In the genomic region with DNA sequence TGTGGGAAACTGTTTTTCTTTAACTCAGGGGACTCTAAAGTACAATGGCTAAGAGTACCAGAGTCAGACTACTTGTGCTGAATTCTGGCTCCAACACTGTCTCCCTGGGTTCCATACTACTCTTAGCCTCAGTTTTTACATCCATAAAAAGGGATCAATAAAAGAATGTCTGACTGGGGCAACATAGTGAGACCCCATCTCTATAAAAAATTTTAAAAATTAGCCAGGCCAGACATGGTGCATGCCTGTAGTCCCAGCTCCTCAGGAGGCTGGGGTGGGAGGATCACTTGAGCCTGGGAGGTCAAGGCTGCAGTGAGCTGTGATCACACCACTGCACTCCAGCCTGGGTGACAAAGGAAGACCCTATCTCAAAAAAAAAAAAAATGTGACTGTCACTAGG, we compare ENCODE assay signal across 4 cellular contexts.
A peak's percentile ranks its signal among the peaks of the same experiment; 100 is the strongest.
DNase-seq lines count a peak whose midpoint lies in the region; ATAC-seq, FAIRE-seq and TF ChIP-seq lines count a peak whose summit lies in the region.
"Not testable (repeated sequence)": the region's sequence is repeated elsewhere in the genome, so short reads cannot be mapped to it uniquely, and the experiment has no call there.

No MANE protein-coding gene starts in this region.

- CTCF ChIA-PET in HEK293 (lab: Yijun Ruan, JAX) = interaction anchor here (1.1 kb wide), 1 partner anchor 185 kb away, joined by 5 read pairs; no protein-coding TSS in a partner anchor
- CTCF ChIA-PET in K562 (lab: Yijun Ruan, JAX; ENCODE audit: low intra/inter-chr PET ratio) = not testable (repeated sequence)

- H3K79me2 ChIP-seq in DND-41 (ENCODE audit: insufficient read depth, low read length); K562 (ENCODE audit: control insufficient read depth, insufficient read depth, low read length): not testable (repeated sequence)

- 0 out of 2 replicates have a peak overlapping the region, but pooled peaks have one; percentile 55 for H3K4me2 ChIP-seq in DND-41 (ENCODE audit: insufficient read depth, low read length)
- not testable (repeated sequence) for H3K4me2 ChIP-seq in K562 (ENCODE audit: insufficient read depth, low read length)

- TF ChIP-seq POLR2A in K562 (conservative IDR thresholded peaks at IDR 0.05) = not testable (repeated sequence)

- 0 out of 2 replicates have a peak overlapping the region, but pooled peaks have one; percentile 20 for H3K27ac ChIP-seq in DND-41 (ENCODE audit: low read length)
- not testable (repeated sequence) for H3K27ac ChIP-seq in HEK293 (ENCODE audit: extremely low read depth, low read depth, low read length); K562 (ENCODE audit: extremely low read depth, low read depth, low read length); right atrium auricular region

- H3K9ac ChIP-seq in DND-41 (ENCODE audit: low read depth, low read length); K562 (ENCODE audit: insufficient read depth in 1 of 2, low read depth in 2 of 2, low read length in 2 of 2): not testable (repeated sequence)

- DNase-seq in DND-41; K562 (ENCODE audit: extremely low read depth in 1 of 4, low spot score in 3 of 4): not testable (repeated sequence)
- peak; percentile 9 for DNase-seq in right atrium auricular region (ENCODE audit: low spot score)

- intact Hi-C loops in K562 (cut with micrococcal nuclease) = not testable (repeated sequence)

- TF ChIP-seq CTCF in DND-41 (IDR thresholded peaks at IDR 0.05; ENCODE audit: borderline replicate concordance, extremely low read depth, low read length, poor library complexity, severe bottlenecking); HEK293 (tag by site-specific recombination; IDR thresholded peaks at IDR 0.05); K562 (IDR thresholded peaks at IDR 0.05 in 2 of 3, conservative IDR thresholded peaks at IDR 0.05 in 1 of 3; ENCODE audit: insufficient read depth in 2 of 3, low read depth in 1 of 3, low read length in 3 of 3); right atrium auricular region (IDR thresholded peaks at IDR 0.05): not testable (repeated sequence)

- H4K20me1 ChIP-seq in DND-41 (ENCODE audit: insufficient read depth, low read length); K562 (replicated peaks; ENCODE audit: control insufficient read depth, insufficient read depth, low read length): not testable (repeated sequence)

- not testable (repeated sequence) for ATAC-seq in DND-41 (ENCODE audit: insufficient read depth, low read depth); K562

- POLR2A ChIA-PET in HEK293 (lab: Yijun Ruan, JAX) = not testable (repeated sequence)
- POLR2A ChIA-PET in K562 (lab: Yijun Ruan, JAX) = interaction anchor here (0.6 kb wide), 1 partner anchor 70 kb away, joined by 3 read pairs; no protein-coding TSS in a partner anchor

- TF ChIP-seq RAD21 in K562 (CRISPR knock-in tag; conservative IDR thresholded peaks at IDR 0.05 in 1 of 2, IDR thresholded peaks at IDR 0.05 in 1 of 2) = not testable (repeated sequence)

- in situ Hi-C loops in K562 (cut with MboI) = not testable (repeated sequence)

- H3K36me3 ChIP-seq in DND-41 (ENCODE audit: insufficient read depth, low read length); HEK293 (ENCODE audit: control insufficient read depth in 2 of 2, insufficient read depth in 1 of 2, low read length in 2 of 2); K562 (ENCODE audit: control insufficient read depth, insufficient read depth, low read length); right atrium auricular region: not testable (repeated sequence)

- H3K4me3 ChIP-seq in DND-41 (ENCODE audit: low read depth in 1 of 2, low read length in 2 of 2); HEK293 (ENCODE audit: low read depth, low read length); K562; right atrium auricular region: not testable (repeated sequence)

- H3K4me1 ChIP-seq in DND-41 (ENCODE audit: insufficient read depth, low read length) = peaks cover 26% of the 10 kb centered on the region
- H3K4me1 ChIP-seq in HEK293 (ENCODE audit: control insufficient read depth, insufficient read depth, low read length); K562 (replicated peaks in 1 of 2; ENCODE audit: control insufficient read depth in 2 of 2, insufficient read depth in 2 of 2, low read length in 2 of 2); right atrium auricular region: not testable (repeated sequence)

- H3K9me1 ChIP-seq in K562 (ENCODE audit: control insufficient read depth, insufficient read depth, low read length) = not testable (repeated sequence)

- TF ChIP-seq EP300 in K562 (IDR thresholded peaks at IDR 0.05; ENCODE audit: low read length) = not testable (repeated sequence)

- H3K27me3 ChIP-seq in DND-41 (ENCODE audit: insufficient read depth, low read length, poor library complexity); K562 (ENCODE audit: control insufficient read depth in 2 of 2, insufficient read depth in 2 of 2, low read length in 2 of 2); right atrium auricular region: not testable (repeated sequence)

- BruUV-seq in K562 (replicated peaks; lab: Mats Ljungman, UMichigan) = not testable (repeated sequence)

- H2AFZ ChIP-seq in DND-41 (ENCODE audit: low read depth, low read length); K562 (ENCODE audit: low read depth, low read length): not testable (repeated sequence)

- H3K9me3 ChIP-seq in DND-41 (ENCODE audit: insufficient read depth, low read length, severe bottlenecking); HEK293 (ENCODE audit: control insufficient read depth, insufficient read depth, low read depth, low read length); K562 (replicated peaks; ENCODE audit: control insufficient read depth, insufficient read depth, low read depth, low read length); right atrium auricular region: not testable (repeated sequence)

- not testable (repeated sequence) for FAIRE-seq in K562 (lab: Jason Lieb, UNC)

TF ChIP-seq in HEK293, 187 proteins besides CTCF, POLR2A, EP300 and RAD21:
- TF ChIP-seq ZNF121 (tag by site-specific recombination; IDR thresholded peaks at IDR 0.05) = peak; percentile 87

TF ChIP-seq in K562, 482 proteins besides CTCF, POLR2A, EP300 and RAD21:
- TF ChIP-seq RBM25 (IDR thresholded peaks at IDR 0.05; ENCODE audit: low read depth, low read length, severe bottlenecking) (peak; percentile 41), ZNF121 (CRISPR knock-in tag; conservative IDR thresholded peaks at IDR 0.05) (peak; percentile 65; the same call in 1 of the 2 replicates)
TF ChIP-seq in K562: peak in this region for 2; not testable (repeated sequence) for 480.
